9 cellular contexts compared by ENCODE assay signal in the genomic region with DNA sequence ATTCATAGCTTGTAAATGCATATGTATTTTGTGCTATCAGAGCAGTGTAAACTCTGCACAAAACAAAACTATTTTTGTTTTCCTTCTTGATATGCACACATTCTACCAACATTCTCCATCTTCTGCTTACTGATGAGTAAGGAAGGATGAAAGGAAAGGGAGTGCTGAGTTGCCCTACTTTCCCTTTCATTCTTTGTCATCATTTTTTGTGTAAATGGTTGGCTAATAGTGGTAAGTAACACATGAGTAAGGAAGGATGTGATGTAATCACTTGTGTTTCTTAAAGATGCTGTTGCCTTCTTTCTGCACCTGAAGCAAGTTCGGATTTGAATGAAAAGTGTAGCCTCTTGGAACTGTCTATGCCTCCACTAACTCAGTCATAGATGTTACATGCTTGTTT. TPM values are rescaled to one million over a fixed set of nuclear protein-coding genes. Genes with fewer than 3 reads are reported as not detected.
DNase-seq lines count a peak whose midpoint lies in the region; ATAC-seq and TF ChIP-seq lines count a peak whose summit lies in the region.
"Had no signal": no experiment of that assay in that cellular context is flagged by ENCODE, and none has a peak within 500 bp of the region (broad histone marks: within the 10 kb centered on the region; RNA-seq: fewer than 3 reads in every experiment).

No MANE protein-coding gene starts in this region.

- peaks cover 0 to 27% (median 0%) of the 10 kb centered on the region in 3 donors for H3K4me1 ChIP-seq in gastroesophageal sphincter

- H3K9me3 ChIP-seq in gastroesophageal sphincter = no peaks in the 10 kb centered on the region

- 89 to 100% methylated on average over 1 of the region's 1 CpG for WGBS in gastroesophageal sphincter (ENCODE audit: low coverage in 1 of 2), 2 donors

- H3K27me3 Mint-ChIP-seq in activated CD8-positive, alpha-beta memory T cell treated with anti-CD3 and anti-CD28 coated beads, Interleukin-2, amount 10 ng/mL, durations not matched to agents 7 days and 5 days = no peaks in the 10 kb centered on the region
- no peaks in the 10 kb centered on the region for H3K27me3 Mint-ChIP-seq in activated naive CD8-positive, alpha-beta T cell treated with anti-CD3 and anti-CD28 coated beads for 36 hours
- H3K27me3 Mint-ChIP-seq in stimulated activated memory B cell treated with anti-CD40 and anti-IgM and Interleukin-4, amounts not matched to agents 10 μg/mL and 1 μg/mL and 100 μg/mL, for 72 hours = no peaks in the 10 kb centered on the region
- no peaks in the 10 kb centered on the region for H3K27me3 Mint-ChIP-seq in osteocyte (ENCODE audit: unreplicated experiment)

- no peak for DNase-seq in activated CD8-positive, alpha-beta memory T cell treated with anti-CD3 and anti-CD28 coated beads, Interleukin-2, amount 10 ng/mL, durations not matched to agents 7 days and 5 days
- DNase-seq in activated CD8-positive, alpha-beta memory T cell treated with anti-CD3 and anti-CD28 coated beads for 24 hours = no peak
- no peak for DNase-seq in activated naive CD8-positive, alpha-beta T cell treated with anti-CD3 and anti-CD28 coated beads for 36 hours
- DNase-seq in osteocyte (ENCODE audit: extremely low spot score, unreplicated experiment) (no peak), amygdala (lab: John Stamatoyannopoulos, UW) (no peak)
- DNase-seq: C1 segment of cervical spinal cord had no signal

- H3K27me3 ChIP-seq in gastroesophageal sphincter = no peaks in the 10 kb centered on the region

- no peak for TF ChIP-seq POLR2A in gastroesophageal sphincter (IDR thresholded peaks at IDR 0.05)

- no peaks in the 10 kb centered on the region for H3K9me3 Mint-ChIP-seq in activated CD8-positive, alpha-beta memory T cell treated with anti-CD3 and anti-CD28 coated beads, Interleukin-2, amount 10 ng/mL, durations not matched to agents 7 days and 5 days (ENCODE audit: low read depth)
- peaks cover 2% of the 10 kb centered on the region for H3K9me3 Mint-ChIP-seq in activated naive CD8-positive, alpha-beta T cell treated with anti-CD3 and anti-CD28 coated beads for 36 hours
- no peaks in the 10 kb centered on the region for H3K9me3 Mint-ChIP-seq in stimulated activated memory B cell treated with anti-CD40 and anti-IgM and Interleukin-4, amounts not matched to agents 10 μg/mL and 1 μg/mL and 100 μg/mL, for 72 hours
- H3K9me3 Mint-ChIP-seq in osteocyte (ENCODE audit: unreplicated experiment) = no peaks in the 10 kb centered on the region

- peak overlapping the region; percentile 88 for H3K27ac Mint-ChIP-seq in activated CD8-positive, alpha-beta memory T cell treated with anti-CD3 and anti-CD28 coated beads, Interleukin-2, amount 10 ng/mL, durations not matched to agents 7 days and 5 days
- H3K27ac Mint-ChIP-seq in activated naive CD8-positive, alpha-beta T cell treated with anti-CD3 and anti-CD28 coated beads for 36 hours = peak overlapping the region; percentile 93
- peak overlapping the region; percentile 39 for H3K27ac Mint-ChIP-seq in stimulated activated memory B cell treated with anti-CD40 and anti-IgM and Interleukin-4, amounts not matched to agents 10 μg/mL and 1 μg/mL and 100 μg/mL, for 72 hours
- no peak overlapping the region for H3K27ac Mint-ChIP-seq in osteocyte (ENCODE audit: unreplicated experiment)

- no peak for TF ChIP-seq EP300 in gastroesophageal sphincter (IDR thresholded peaks at IDR 0.05)

- H3K36me3 ChIP-seq in gastroesophageal sphincter = peaks cover 0 to 8% of the 10 kb centered on the region in 2 donors

- peak overlapping the region; percentile 2 for H3K4me3 Mint-ChIP-seq in activated CD8-positive, alpha-beta memory T cell treated with anti-CD3 and anti-CD28 coated beads, Interleukin-2, amount 10 ng/mL, durations not matched to agents 7 days and 5 days
- peak overlapping the region; percentile 16 for H3K4me3 Mint-ChIP-seq in activated naive CD8-positive, alpha-beta T cell treated with anti-CD3 and anti-CD28 coated beads for 36 hours
- H3K4me3 Mint-ChIP-seq in stimulated activated memory B cell treated with anti-CD40 and anti-IgM and Interleukin-4, amounts not matched to agents 10 μg/mL and 1 μg/mL and 100 μg/mL, for 72 hours = no peak overlapping the region
- H3K4me3 Mint-ChIP-seq in osteocyte (ENCODE audit: unreplicated experiment) = no peak overlapping the region

- H3K27ac ChIP-seq in gastroesophageal sphincter = no peak overlapping the region

- H3K36me3 Mint-ChIP-seq in activated CD8-positive, alpha-beta memory T cell treated with anti-CD3 and anti-CD28 coated beads, Interleukin-2, amount 10 ng/mL, durations not matched to agents 7 days and 5 days = peaks cover 19% of the 10 kb centered on the region
- peaks cover 40% of the 10 kb centered on the region for H3K36me3 Mint-ChIP-seq in activated naive CD8-positive, alpha-beta T cell treated with anti-CD3 and anti-CD28 coated beads for 36 hours
- H3K36me3 Mint-ChIP-seq in stimulated activated memory B cell treated with anti-CD40 and anti-IgM and Interleukin-4, amounts not matched to agents 10 μg/mL and 1 μg/mL and 100 μg/mL, for 72 hours = peaks cover 21% of the 10 kb centered on the region
- peaks cover 14% of the 10 kb centered on the region for H3K36me3 Mint-ChIP-seq in osteocyte (ENCODE audit: unreplicated experiment)

- ATAC-seq in activated CD8-positive, alpha-beta memory T cell treated with anti-CD3 and anti-CD28 coated beads, Interleukin-2, amount 10 ng/mL, durations not matched to agents 7 days and 5 days = peak; percentile 18
- ATAC-seq in HG03432 (IDR thresholded peaks at IDR 0.05; ENCODE audit: unreplicated experiment) (peak; percentile 30), gastroesophageal sphincter (no peak)
- no peak for ATAC-seq in stimulated activated memory B cell treated with anti-CD40 and anti-IgM and Interleukin-4, amounts not matched to agents 10 μg/mL and 1 μg/mL and 100 μg/mL, for 72 hours

- no peak overlapping the region for H3K4me3 ChIP-seq in gastroesophageal sphincter

- TF ChIP-seq CTCF in osteocyte (IDR thresholded peaks at IDR 0.05) = no peak
- no peak for TF ChIP-seq CTCF in gastroesophageal sphincter (IDR thresholded peaks at IDR 0.05)

- H3K4me1 Mint-ChIP-seq in activated CD8-positive, alpha-beta memory T cell treated with anti-CD3 and anti-CD28 coated beads, Interleukin-2, amount 10 ng/mL, durations not matched to agents 7 days and 5 days = peaks cover 38% of the 10 kb centered on the region
- peaks cover 27% of the 10 kb centered on the region for H3K4me1 Mint-ChIP-seq in activated naive CD8-positive, alpha-beta T cell treated with anti-CD3 and anti-CD28 coated beads for 36 hours
- peaks cover 35% of the 10 kb centered on the region for H3K4me1 Mint-ChIP-seq in stimulated activated memory B cell treated with anti-CD40 and anti-IgM and Interleukin-4, amounts not matched to agents 10 μg/mL and 1 μg/mL and 100 μg/mL, for 72 hours
- peaks cover 28% of the 10 kb centered on the region for H3K4me1 Mint-ChIP-seq in osteocyte (ENCODE audit: unreplicated experiment)

- CTCF ChIA-PET in activated CD8-positive, alpha-beta memory T cell treated with anti-CD3 and anti-CD28 coated beads, Interleukin-2, amount 10 ng/mL, durations not matched to agents 7 days and 5 days (lab: Charles Lee) = interaction anchor here (1.1 to 1.4 kb wide), 3 partner anchors 9 to 228 kb away, joined by 3 to 12 read pairs (median 4); a partner anchor contains a TSS

RNA-seq across cellular contexts. Expression of gene REV3L, which starts 4.6 kb away (rescaled TPM):
- total RNA-seq in activated CD8-positive, alpha-beta memory T cell treated with anti-CD3 and anti-CD28 coated beads, Interleukin-2, amount 10 ng/mL, durations not matched to agents 7 days and 5 days = 10 to 100 TPM; 23.7 to 24.3 TPM
- total RNA-seq in activated naive CD8-positive, alpha-beta T cell treated with anti-CD3 and anti-CD28 coated beads for 36 hours = 10 to 100 TPM; 17.0 TPM
- total RNA-seq in osteocyte = 26.4 and 29.4 TPM in 2 replicates
- 10 to 100 TPM; 40.7 to 84.1 (median 52.6) TPM for total RNA-seq in gastroesophageal sphincter

Comparison
In these comparisons a context has a peak if more than half of its experiments do, and no peak if none do; other contexts are left out.
1. ATAC-seq: peak in activated CD8-positive, alpha-beta memory T cell treated with anti-CD3 and anti-CD28 coated beads, Interleukin-2, amount 10 ng/mL, durations not matched to agents 7 days and 5 days (single experiment) and HG03432 (single experiment); none in stimulated activated memory B cell treated with anti-CD40 and anti-IgM and Interleukin-4, amounts not matched to agents 10 μg/mL and 1 μg/mL and 100 μg/mL, for 72 hours (single experiment) and gastroesophageal sphincter (single experiment).
2. H3K4me3 Mint-ChIP-seq: peak in activated CD8-positive, alpha-beta memory T cell treated with anti-CD3 and anti-CD28 coated beads, Interleukin-2, amount 10 ng/mL, durations not matched to agents 7 days and 5 days (single experiment) and activated naive CD8-positive, alpha-beta T cell treated with anti-CD3 and anti-CD28 coated beads for 36 hours (single experiment); none in stimulated activated memory B cell treated with anti-CD40 and anti-IgM and Interleukin-4, amounts not matched to agents 10 μg/mL and 1 μg/mL and 100 μg/mL, for 72 hours (single experiment) and osteocyte (single experiment).